Comparison of ENCODE assay signal across 9 cellular contexts in genomic region chr16:3637371-3637923, GRCh38. TPM values are rescaled to one million over a fixed set of nuclear protein-coding genes. Genes with fewer than 3 reads are reported as not detected.
DNase-seq lines count a peak whose midpoint lies in the region; ATAC-seq and TF ChIP-seq lines count a peak whose summit lies in the region.
"Had no signal": no experiment of that assay in that cellular context is flagged by ENCODE, and none has a peak within 500 bp of the region (broad histone marks: within the 10 kb centered on the region; RNA-seq: fewer than 3 reads in every experiment).

No MANE protein-coding gene starts in this region.

- H3K36me3 ChIP-seq in CD4-positive, CD25-positive, alpha-beta regulatory T cell (ENCODE audit: control insufficient read depth, insufficient read depth, low read length): peaks cover 22% of the 10 kb centered on the region
- H3K36me3 ChIP-seq in gastroesophageal sphincter (peaks cover 0 to 25% of the 10 kb centered on the region in 2 donors), body of pancreas (replicated peaks in 1 of 2; ENCODE audit: insufficient read depth in 1 of 2, low read depth in 2 of 2) (no peaks in the 10 kb centered on the region)

- TF ChIP-seq CTCF in gastroesophageal sphincter (IDR thresholded peaks at IDR 0.05) (no peak), body of pancreas (IDR thresholded peaks at IDR 0.05) (no peak)

- H3K4me3 ChIP-seq in CD4-positive, CD25-positive, alpha-beta regulatory T cell (ENCODE audit: low read depth, low read length): no peak overlapping the region
- no peak overlapping the region for H3K4me3 ChIP-seq in gastroesophageal sphincter
- H3K4me3 ChIP-seq in body of pancreas: no peak overlapping the region
- H3K4me3 ChIP-seq: coronary artery had no signal

- no peak for TF ChIP-seq POLR2A in gastroesophageal sphincter (IDR thresholded peaks at IDR 0.05)
- no peak for TF ChIP-seq POLR2A in body of pancreas (IDR thresholded peaks at IDR 0.05)

- peak overlapping the region; percentile 53 for H3K27ac ChIP-seq in CD4-positive, CD25-positive, alpha-beta regulatory T cell (ENCODE audit: insufficient read depth, low read length, poor library complexity, severe bottlenecking)
- H3K27ac ChIP-seq in gastroesophageal sphincter: no peak overlapping the region
- no peak overlapping the region for H3K27ac ChIP-seq in body of pancreas
- H3K27ac ChIP-seq: coronary artery had no signal

- H3K27ac Mint-ChIP-seq in CD4-positive, CD25-positive, alpha-beta regulatory T cell: peak overlapping the region; percentile 85 to 94 (median 93)
- H3K27ac Mint-ChIP-seq in activated CD8-positive, alpha-beta T cell treated with anti-CD3 and anti-CD28 coated beads, Interleukin-2, amount 10 ng/mL, durations not matched to agents 7 days and 5 days: peak overlapping the region; percentile 83
- H3K27ac Mint-ChIP-seq in memory B cell: peak overlapping the region; percentile 47

- POLR2A ChIA-PET in activated CD8-positive, alpha-beta T cell treated with anti-CD3 and anti-CD28 coated beads, Interleukin-2, amount 10 ng/mL, durations not matched to agents 7 days and 5 days (lab: Charles Lee): interaction anchor here (1.0 to 1.6 kb wide), 3 partner anchors 19 to 616 kb away, joined by 3 to 6 read pairs (median 3); no protein-coding TSS in a partner anchor

- no peaks in the 10 kb centered on the region for H3K27me3 ChIP-seq in CD4-positive, CD25-positive, alpha-beta regulatory T cell (ENCODE audit: control insufficient read depth, insufficient read depth, low read length)
- no peaks in the 10 kb centered on the region for H3K27me3 ChIP-seq in gastroesophageal sphincter
- H3K27me3 ChIP-seq in body of pancreas: no peaks in the 10 kb centered on the region

- H3K27me3 Mint-ChIP-seq in CD4-positive, CD25-positive, alpha-beta regulatory T cell: no peaks in the 10 kb centered on the region
- no peaks in the 10 kb centered on the region for H3K27me3 Mint-ChIP-seq in activated CD8-positive, alpha-beta T cell treated with anti-CD3 and anti-CD28 coated beads, Interleukin-2, amount 10 ng/mL, durations not matched to agents 7 days and 5 days (ENCODE audit: low read depth)
- H3K27me3 Mint-ChIP-seq in memory B cell: no peaks in the 10 kb centered on the region

- intact Hi-C loops in body of pancreas (cut with DNase I): no loop called here

- no peaks in the 10 kb centered on the region for H3K9me3 ChIP-seq in CD4-positive, CD25-positive, alpha-beta regulatory T cell (ENCODE audit: control insufficient read depth in 2 of 2, low read length in 2 of 2)
- H3K9me3 ChIP-seq in gastroesophageal sphincter: no peaks in the 10 kb centered on the region
- H3K9me3 ChIP-seq in body of pancreas: no peaks in the 10 kb centered on the region

- TF ChIP-seq EP300 in gastroesophageal sphincter (IDR thresholded peaks at IDR 0.05): no peak

- WGBS in gastroesophageal sphincter (ENCODE audit: low coverage in 1 of 2), 2 donors: 30 to 40% methylated on average over 1 of the region's 3 CpGs
- WGBS in body of pancreas, 2 donors: 60 to 90% methylated on average over 3 of the region's 3 CpGs

- DNase-seq in CD4-positive, CD25-positive, alpha-beta regulatory T cell: peak in 2 of 3 donors; percentile 43 to 75
- DNase-seq in M059J (ENCODE audit: low read depth) (peak; percentile 34), memory B cell (ENCODE audit: low spot score in 2 of 2) (no peak), HuH-7.5 (ENCODE audit: low spot score) (no peak), body of pancreas (no peak)
- DNase-seq in activated CD8-positive, alpha-beta T cell treated with anti-CD3 and anti-CD28 coated beads, Interleukin-2, amount 10 ng/mL, durations not matched to agents 7 days and 5 days: peak; percentile 62

- peaks cover 5% of the 10 kb centered on the region for H3K36me3 Mint-ChIP-seq in CD4-positive, CD25-positive, alpha-beta regulatory T cell
- peaks cover 12% of the 10 kb centered on the region for H3K36me3 Mint-ChIP-seq in activated CD8-positive, alpha-beta T cell treated with anti-CD3 and anti-CD28 coated beads, Interleukin-2, amount 10 ng/mL, durations not matched to agents 7 days and 5 days (ENCODE audit: low read depth)
- H3K36me3 Mint-ChIP-seq in memory B cell: peaks cover 10% of the 10 kb centered on the region

- peaks cover 17% of the 10 kb centered on the region for H3K4me1 ChIP-seq in CD4-positive, CD25-positive, alpha-beta regulatory T cell (ENCODE audit: control insufficient read depth, insufficient read depth, low read length, poor library complexity, severe bottlenecking)
- H3K4me1 ChIP-seq in gastroesophageal sphincter (no peaks in the 10 kb centered on the region), body of pancreas (peaks cover 8% of the 10 kb centered on the region)

- H3K9me3 Mint-ChIP-seq in CD4-positive, CD25-positive, alpha-beta regulatory T cell: peaks cover 0 to 1% (median 0%) of the 10 kb centered on the region in 7 donors
- no peaks in the 10 kb centered on the region for H3K9me3 Mint-ChIP-seq in activated CD8-positive, alpha-beta T cell treated with anti-CD3 and anti-CD28 coated beads, Interleukin-2, amount 10 ng/mL, durations not matched to agents 7 days and 5 days (ENCODE audit: insufficient read depth)
- no peaks in the 10 kb centered on the region for H3K9me3 Mint-ChIP-seq in memory B cell

- peaks cover 17 to 44% (median 36%) of the 10 kb centered on the region in 4 donors for H3K4me1 Mint-ChIP-seq in CD4-positive, CD25-positive, alpha-beta regulatory T cell
- peaks cover 19% of the 10 kb centered on the region for H3K4me1 Mint-ChIP-seq in activated CD8-positive, alpha-beta T cell treated with anti-CD3 and anti-CD28 coated beads, Interleukin-2, amount 10 ng/mL, durations not matched to agents 7 days and 5 days (ENCODE audit: low read depth)
- peaks cover 21% of the 10 kb centered on the region for H3K4me1 Mint-ChIP-seq in memory B cell

- peak; percentile 73 to 86 for ATAC-seq in CD4-positive, CD25-positive, alpha-beta regulatory T cell (ENCODE audit: low read depth in 2 of 2)
- peak; percentile 73 for ATAC-seq in activated CD8-positive, alpha-beta T cell treated with anti-CD3 and anti-CD28 coated beads, Interleukin-2, amount 10 ng/mL, durations not matched to agents 7 days and 5 days
- ATAC-seq in memory B cell (ENCODE audit: low read depth): peak; percentile 71
- no peak for ATAC-seq in gastroesophageal sphincter
- no peak for ATAC-seq in body of pancreas
- no peak for ATAC-seq in GM21786 (IDR thresholded peaks at IDR 0.05; ENCODE audit: unreplicated experiment)

- peak overlapping the region; percentile 46 to 66 (median 52) for H3K4me3 Mint-ChIP-seq in CD4-positive, CD25-positive, alpha-beta regulatory T cell
- peak overlapping the region; percentile 23 for H3K4me3 Mint-ChIP-seq in activated CD8-positive, alpha-beta T cell treated with anti-CD3 and anti-CD28 coated beads, Interleukin-2, amount 10 ng/mL, durations not matched to agents 7 days and 5 days
- no peak overlapping the region for H3K4me3 Mint-ChIP-seq in memory B cell

- CTCF ChIA-PET in activated CD8-positive, alpha-beta T cell treated with anti-CD3 and anti-CD28 coated beads, Interleukin-2, amount 10 ng/mL, durations not matched to agents 7 days and 5 days (lab: Charles Lee): interaction anchor here (0.6 to 1.1 kb wide), 4 partner anchors 11 to 318 kb away, joined by 3 to 11 read pairs (median 4); partner anchors contain the start of gene DNASE1

RNA-seq across cellular contexts. Expression of gene DNASE1, which starts 17.0 kb away (rescaled TPM):
- 41.9 TPM for total RNA-seq in CD4-positive, CD25-positive, alpha-beta regulatory T cell
- 1 to 10 TPM; 1.6 to 4.0 (median 3.6) TPM for polyA plus RNA-seq in CD4-positive, CD25-positive, alpha-beta regulatory T cell
- 8.3 and 21.1 TPM in 2 replicates for total RNA-seq in M059J (2014; rRNA removed; shearing (Covaris generic))
- 10 to 100 TPM; 45.7 to 48.3 TPM for total RNA-seq in activated CD8-positive, alpha-beta T cell treated with anti-CD3 and anti-CD28 coated beads, Interleukin-2, amount 10 ng/mL, durations not matched to agents 7 days and 5 days
- total RNA-seq in gastroesophageal sphincter (10 to 100 TPM in 2 of 4 donors, 1 to 10 TPM in 2; 7.1 to 20.9 (median 11.0) TPM), body of pancreas (10 to 100 TPM; 25.9 to 52.7 TPM)

RNA-seq across cellular contexts. Expression of gene SLX4, which starts 26.0 kb away (rescaled TPM):
- 5.4 TPM for total RNA-seq in CD4-positive, CD25-positive, alpha-beta regulatory T cell
- under 1 TPM; 0.24 to 0.83 (median 0.42) TPM for polyA plus RNA-seq in CD4-positive, CD25-positive, alpha-beta regulatory T cell
- total RNA-seq in M059J (2014; rRNA removed; shearing (Covaris generic)): 4.8 and 8.3 TPM in 2 replicates
- 10 to 100 TPM; 16.3 to 16.5 TPM for total RNA-seq in activated CD8-positive, alpha-beta T cell treated with anti-CD3 and anti-CD28 coated beads, Interleukin-2, amount 10 ng/mL, durations not matched to agents 7 days and 5 days
- total RNA-seq in gastroesophageal sphincter: 1 to 10 TPM; 1.4 to 5.6 (median 3.2) TPM
- total RNA-seq in body of pancreas: 1 to 10 TPM; 3.6 to 4.2 TPM

Comparison
In these comparisons a context has a peak if more than half of its experiments do, and no peak if none do; other contexts are left out.
1. ATAC-seq: peak in CD4-positive, CD25-positive, alpha-beta regulatory T cell (2 of 2), activated CD8-positive, alpha-beta T cell treated with anti-CD3 and anti-CD28 coated beads, Interleukin-2, amount 10 ng/mL, durations not matched to agents 7 days and 5 days (single experiment) and memory B cell (single experiment); none in gastroesophageal sphincter (single experiment), body of pancreas (single experiment) and GM21786 (single experiment).
2. DNase-seq: peak in CD4-positive, CD25-positive, alpha-beta regulatory T cell (2 of 3), M059J (single experiment) and activated CD8-positive, alpha-beta T cell treated with anti-CD3 and anti-CD28 coated beads, Interleukin-2, amount 10 ng/mL, durations not matched to agents 7 days and 5 days (single experiment); none in memory B cell (0 of 2), HuH-7.5 (single experiment) and body of pancreas (0 of 4).
3. Peak in every context shown above with its lines, with median percentiles within 50 percentile points of each other: H3K27ac Mint-ChIP-seq.